ENCODE assay signal across 35 cellular contexts in genomic region chr12:80404629-80405028, GRCh38. TPM values are rescaled to one million over a fixed set of nuclear protein-coding genes. Genes with fewer than 3 reads are reported as not detected.
"Had no signal": no experiment of that assay in that cellular context is flagged by ENCODE, and none has a peak within 500 bp of the region (broad histone marks: within the 10 kb centered on the region; RNA-seq: fewer than 3 reads in every experiment).

No MANE protein-coding gene starts in this region.

- H3K4me3 ChIP-seq: MG63 had no signal

- H3K27me3 ChIP-seq: MG63 had no signal

- H3K9me3 ChIP-seq: MG63 had no signal

- DNase-seq: Karpas-422, Kasumi-1, MG63, MM.1S, MV-4-11, NCI-H1048, NCI-H1092, NCI-H1092 treated with DMSO at 0.1 percent for 48 hours, NCI-H1105, NCI-H1105 treated with DMSO at 0.1 percent for 48 hours, NCI-H1417, NCI-H1417 treated with DMSO at 0.1 percent for 48 hours, NCI-H1436, NCI-H1436 treated with DMSO at 0.1 percent for 48 hours, NCI-H146, NCI-H1694, NCI-H1694 treated with DMSO at 0.1 percent for 48 hours, NCI-H187, NCI-H187 treated with DMSO at 0.1 percent for 48 hours, NCI-H1930, NCI-H2029, NCI-H2029 treated with DMSO at 0.1 percent for 48 hours, NCI-H2081, NCI-H2081 treated with DMSO at 0.1 percent for 48 hours, NCI-H2107, NCI-H2171, NCI-H2171 treated with DMSO at 0.1 percent for 48 hours, NCI-H2227 treated with DMSO at 0.1 percent for 48 hours, NCI-H226, NCI-H345, NCI-H446, NCI-H446 treated with DMSO at 0.1 percent for 48 hours, NCI-H510A, NCI-H510A treated with DMSO at 0.1 percent for 48 hours had no signal

RNA-seq across cellular contexts. Expression of gene PTPRQ, which starts 39.4 kb away (rescaled TPM):
- total RNA-seq: MCF 10A had no signal
